In genomic region chr2:100704711-100705110, GRCh38 we compare ENCODE assay signal across 21 cellular contexts.
"Had no signal": no experiment of that assay in that cellular context is flagged by ENCODE, and none has a peak within 500 bp of the region (broad histone marks: within the 10 kb centered on the region; RNA-seq: fewer than 3 reads in every experiment).

No MANE protein-coding gene starts in this region.

- H3K27ac ChIP-seq: coronary artery, epithelial cell of prostate, foreskin keratinocyte, gastroesophageal sphincter, heart left ventricle, hepatocyte, left lung, lower lobe of right lung had no signal

- H3K4me1 Mint-ChIP-seq: memory B cell had no signal

- H3K36me3 Mint-ChIP-seq: memory B cell had no signal

- H3K4me3 Mint-ChIP-seq: memory B cell had no signal

- H3K9me3 ChIP-seq: gastroesophageal sphincter, left lung, lower lobe of right lung had no signal

- H3K27ac Mint-ChIP-seq: memory B cell had no signal

- H3K4me3 ChIP-seq: coronary artery, dorsolateral prefrontal cortex, gastroesophageal sphincter, heart left ventricle, hepatocyte, left lung, lower lobe of right lung had no signal

- H3K27me3 ChIP-seq: dorsolateral prefrontal cortex, gastroesophageal sphincter, heart left ventricle, hepatocyte, left lung had no signal

- DNase-seq: dermis blood vessel endothelial cell; dorsolateral prefrontal cortex; effector CD4-positive, alpha-beta T cell; effector memory CD4-positive, alpha-beta T cell; erythroblast; foreskin keratinocyte; heart left ventricle; hypothalamus; left cardiac atrium; left lung; left ventricle myocardium superior; lower lobe of right lung; mesendoderm; midbrain; naive thymus-derived CD4-positive, alpha-beta T cell had no signal

- H3K4me1 ChIP-seq: foreskin keratinocyte, left lung, lower lobe of right lung had no signal

- ATAC-seq: esophagus mucosa; foreskin keratinocyte; gastroesophageal sphincter; heart left ventricle; left cardiac atrium; left lung; left ventricle myocardium superior; lower lobe of right lung; naive thymus-derived CD4-positive, alpha-beta T cell had no signal

- H3K36me3 ChIP-seq: gastroesophageal sphincter, heart left ventricle, left lung, lower lobe of right lung had no signal
